18 cellular contexts compared by ENCODE assay signal in the genomic region with DNA sequence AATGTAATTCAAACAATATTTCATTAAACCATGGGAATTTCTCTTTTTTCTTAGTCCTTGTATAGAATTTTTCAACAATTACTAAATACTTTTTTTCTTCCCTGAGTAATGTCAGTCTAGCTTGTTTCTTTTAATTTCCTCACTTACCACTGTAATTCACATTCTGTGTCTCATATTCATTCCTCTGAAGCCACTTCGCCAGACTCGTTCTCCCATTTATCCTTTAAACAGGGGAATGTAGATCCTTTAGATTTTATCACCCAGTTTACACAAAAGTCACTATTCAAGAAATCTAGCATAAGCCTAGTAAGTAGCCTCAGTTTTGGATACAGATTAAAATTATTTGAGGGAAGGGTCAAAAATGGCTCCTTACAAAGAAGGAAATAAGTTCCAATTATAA. TPM values are rescaled to one million over a fixed set of nuclear protein-coding genes. Genes with fewer than 3 reads are reported as not detected.
DNase-seq lines count a peak whose midpoint lies in the region; ATAC-seq and TF ChIP-seq lines count a peak whose summit lies in the region.
"Had no signal": no experiment of that assay in that cellular context is flagged by ENCODE, and none has a peak within 500 bp of the region (broad histone marks: within the 10 kb centered on the region; RNA-seq: fewer than 3 reads in every experiment).

No MANE protein-coding gene starts in this region.

- no peaks in the 10 kb centered on the region for H3K9me3 ChIP-seq in CD4-positive, alpha-beta T cell (ENCODE audit: control insufficient read depth, low read length)
- H3K9me3 ChIP-seq: BE2C, HAP-1, right atrium auricular region, transverse colon had no signal

- H3K36me3 Mint-ChIP-seq in T-helper 1 cell treated with Interleukin-12 subunit alpha and Interleukin-12 subunit beta and Interleukin-4 antibody, amounts not matched to agents 30 μg/mL and 1 μg/mL, for 36 hours (ENCODE audit: low read depth): peaks cover 29% of the 10 kb centered on the region
- peaks cover 26% of the 10 kb centered on the region for H3K36me3 Mint-ChIP-seq in CD4-positive, alpha-beta T cell (ENCODE audit: low read depth)
- H3K36me3 Mint-ChIP-seq in T-cell (peaks cover 21% of the 10 kb centered on the region), WTC11 (no peaks in the 10 kb centered on the region)
- peaks cover 5% of the 10 kb centered on the region for H3K36me3 Mint-ChIP-seq in effector memory CD8-positive, alpha-beta T cell (ENCODE audit: insufficient read depth)

- peak overlapping the region; percentile 43 for H3K27ac Mint-ChIP-seq in T-helper 1 cell treated with Interleukin-12 subunit alpha and Interleukin-12 subunit beta and Interleukin-4 antibody, amounts not matched to agents 30 μg/mL and 1 μg/mL, for 36 hours
- peak overlapping the region; percentile 28 for H3K27ac Mint-ChIP-seq in CD4-positive, alpha-beta T cell
- H3K27ac Mint-ChIP-seq in T-cell (peak overlapping the region in 1 of 2 donors; percentile 45), WTC11 (no peak overlapping the region)
- peak overlapping the region; percentile 6 to 57 for H3K27ac Mint-ChIP-seq in effector memory CD8-positive, alpha-beta T cell

- intact Hi-C loops in CD4-positive, alpha-beta T cell (cut with DNase I, micrococcal nuclease): loop anchor here (2.0 to 10.0 kb wide), 3 partner anchors 18 to 198 kb away; partner anchors contain the start of gene MON2 (in 1 of the 2)

- H3K27me3 ChIP-seq in CD4-positive, alpha-beta T cell (ENCODE audit: control insufficient read depth, insufficient read depth, low read length): no peaks in the 10 kb centered on the region
- H3K27me3 ChIP-seq: BE2C, right atrium auricular region, transverse colon had no signal

- no peaks in the 10 kb centered on the region for H3K9me3 Mint-ChIP-seq in T-helper 1 cell treated with Interleukin-12 subunit alpha and Interleukin-12 subunit beta and Interleukin-4 antibody, amounts not matched to agents 30 μg/mL and 1 μg/mL, for 36 hours
- no peaks in the 10 kb centered on the region for H3K9me3 Mint-ChIP-seq in CD4-positive, alpha-beta T cell
- H3K9me3 Mint-ChIP-seq in T-cell: no peaks in the 10 kb centered on the region
- H3K9me3 Mint-ChIP-seq in effector memory CD8-positive, alpha-beta T cell: no peaks in the 10 kb centered on the region
- no peaks in the 10 kb centered on the region for H3K9me3 Mint-ChIP-seq in WTC11

- POLR2A ChIA-PET in CD4-positive, alpha-beta T cell (lab: Charles Lee): no interaction called here
- POLR2A ChIA-PET in T-cell (lab: Charles Lee) (interaction anchor here (1.4 to 1.6 kb wide), 2 partner anchors 7 to 11 kb away, joined by 3 read pairs; partner anchors contain the start of gene USP15 (in 1 of the 2)), GM10248 (lab: Yijun Ruan, JAX) (interaction anchor here (0.6 kb wide), 1 partner anchor 207 kb away, joined by 3 read pairs; no protein-coding TSS in a partner anchor), WTC11 (lab: Charles Lee) (no interaction called here)

- H3K4me1 Mint-ChIP-seq in T-helper 1 cell treated with Interleukin-12 subunit alpha and Interleukin-12 subunit beta and Interleukin-4 antibody, amounts not matched to agents 30 μg/mL and 1 μg/mL, for 36 hours (ENCODE audit: low read depth): peaks cover 60% of the 10 kb centered on the region
- peaks cover 93% of the 10 kb centered on the region for H3K4me1 Mint-ChIP-seq in CD4-positive, alpha-beta T cell (ENCODE audit: low read depth)
- H3K4me1 Mint-ChIP-seq in T-cell: peaks cover 85 to 93% (median 93%) of the 10 kb centered on the region in 3 donors
- H3K4me1 Mint-ChIP-seq in effector memory CD8-positive, alpha-beta T cell (ENCODE audit: low read depth in 2 of 2): peaks cover 39 to 73% of the 10 kb centered on the region in 2 donors
- H3K4me1 Mint-ChIP-seq in WTC11: no peaks in the 10 kb centered on the region

- H3K27me3 Mint-ChIP-seq in T-helper 1 cell treated with Interleukin-12 subunit alpha and Interleukin-12 subunit beta and Interleukin-4 antibody, amounts not matched to agents 30 μg/mL and 1 μg/mL, for 36 hours (ENCODE audit: low read depth): no peaks in the 10 kb centered on the region
- H3K27me3 Mint-ChIP-seq in CD4-positive, alpha-beta T cell: no peaks in the 10 kb centered on the region
- no peaks in the 10 kb centered on the region for H3K27me3 Mint-ChIP-seq in T-cell
- no peaks in the 10 kb centered on the region for H3K27me3 Mint-ChIP-seq in effector memory CD8-positive, alpha-beta T cell
- no peaks in the 10 kb centered on the region for H3K27me3 Mint-ChIP-seq in WTC11 (ENCODE audit: low read depth)

- TF ChIP-seq CTCF in CD4-positive, alpha-beta T cell (IDR thresholded peaks at IDR 0.05): no peak
- TF ChIP-seq CTCF in GM10248 (IDR thresholded peaks at IDR 0.05; ENCODE audit: control extremely low read depth, extremely low read depth, low read depth, missing control alignments): no peak
- TF ChIP-seq CTCF in WTC11 (IDR thresholded peaks at IDR 0.05): no peak

- CTCF ChIA-PET in CD4-positive, alpha-beta T cell (lab: Charles Lee): no interaction called here
- CTCF ChIA-PET in T-cell (lab: Charles Lee) (interaction anchor here in 1 of 2 donors (0.9 to 1.2 kb wide), 2 partner anchors 15 to 17 kb away, joined by 3 read pairs; no protein-coding TSS in a partner anchor), GM10248 (lab: Yijun Ruan, JAX) (interaction anchor here (1.0 to 1.8 kb wide), 2 partner anchors 11 to 171 kb away, joined by 3 to 5 read pairs; no protein-coding TSS in a partner anchor), WTC11 (lab: Charles Lee) (no interaction called here)

- H3K4me3 Mint-ChIP-seq in T-helper 1 cell treated with Interleukin-12 subunit alpha and Interleukin-12 subunit beta and Interleukin-4 antibody, amounts not matched to agents 30 μg/mL and 1 μg/mL, for 36 hours: peak overlapping the region; percentile 23
- H3K4me3 Mint-ChIP-seq in CD4-positive, alpha-beta T cell: peak overlapping the region; percentile 26
- H3K4me3 Mint-ChIP-seq in T-cell (peak overlapping the region in 2 of 3 donors; percentile 7 to 39), WTC11 (no peak overlapping the region)
- H3K4me3 Mint-ChIP-seq in effector memory CD8-positive, alpha-beta T cell: peak overlapping the region in 1 of 2 donors; percentile 18

- H3K27ac ChIP-seq in CD4-positive, alpha-beta T cell (ENCODE audit: low read depth, low read length): no peak overlapping the region
- H3K27ac ChIP-seq: 22Rv1, right atrium auricular region, transverse colon had no signal

- DNase-seq in T-helper 1 cell (no peak), T-cell (no peak), GM10248 (ENCODE audit: extremely low spot score) (no peak), WTC11 (ENCODE audit: low spot score) (no peak)
- no peak for DNase-seq in CD4-positive, alpha-beta T cell
- DNase-seq in effector memory CD8-positive, alpha-beta T cell: no peak
- DNase-seq: BE2C, dermis blood vessel endothelial cell, DMS 273 treated with DMSO at 0.1 percent for 48 hours, hippocampal formation, NCI-H1417 treated with DMSO at 0.1 percent for 48 hours, NCI-H524, transverse colon had no signal

- ATAC-seq in CD4-positive, alpha-beta T cell (ENCODE audit: poor library complexity): no peak
- ATAC-seq in T-cell (replicated peaks in 1 of 4): no peak
- ATAC-seq in effector memory CD8-positive, alpha-beta T cell (replicated peaks): no peak
- no peak for ATAC-seq in WTC11
- no peak for ATAC-seq in GM19467 (IDR thresholded peaks at IDR 0.05; ENCODE audit: unreplicated experiment)

TF ChIP-seq in WTC11, 78 proteins besides CTCF, POLR2A, EP300 and RAD21 (continues in another document):
- TF ChIP-seq FOXJ3 (CRISPR knock-in tag; IDR thresholded peaks at IDR 0.05; ENCODE audit: borderline replicate concordance) (no peak), ETV6 (CRISPR knock-in tag; IDR thresholded peaks at IDR 0.05) (no peak), GTF2I (CRISPR knock-in tag; conservative IDR thresholded peaks at IDR 0.05) (no peak), ZNF425 (CRISPR knock-in tag; conservative IDR thresholded peaks at IDR 0.05) (no peak)
- TF ChIP-seq, protein P1, sequence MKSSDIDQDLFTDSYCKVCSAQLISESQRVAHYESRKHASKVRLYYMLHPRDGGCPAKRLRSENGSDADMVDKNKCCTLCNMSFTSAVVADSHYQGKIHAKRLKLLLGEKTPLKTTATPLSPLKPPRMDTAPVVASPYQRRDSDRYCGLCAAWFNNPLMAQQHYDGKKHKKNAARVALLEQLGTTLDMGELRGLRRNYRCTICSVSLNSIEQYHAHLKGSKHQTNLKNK (CRISPR knock-in tag; IDR thresholded peaks at IDR 0.05): no peak

RNA-seq across cellular contexts. Expression of gene USP15, which starts 6.8 kb away (rescaled TPM):
- total RNA-seq in CD4-positive, alpha-beta T cell: 100 to 1,000 TPM; 212 to 218 TPM
- total RNA-seq in T-cell (100 to 1,000 TPM; 137 to 256 (median 138) TPM), WTC11 (2021) (25.4 to 37.2 TPM (median 27.8 TPM) in 3 replicates)

Comparison
In these comparisons a context has a peak if more than half of its experiments do, and no peak if none do; other contexts are left out.
1. POLR2A ChIA-PET loops: an anchor here in T-cell (1.4 to 1.6 kb wide) and GM10248 (0.6 kb wide); none called in CD4-positive, alpha-beta T cell and WTC11.